Comparison of ENCODE assay signal across 23 cellular contexts in genomic region chr15:100945006-100945405, GRCh38.
"Had no signal": no experiment of that assay in that cellular context is flagged by ENCODE, and none has a peak within 500 bp of the region (broad histone marks: within the 10 kb centered on the region; RNA-seq: fewer than 3 reads in every experiment).

No MANE protein-coding gene starts in this region.

- H3K4me3 ChIP-seq: left ventricle myocardium inferior, sigmoid colon, smooth muscle cell, testis, uterus had no signal

- H3K27me3 ChIP-seq: sigmoid colon, testis, uterus had no signal

- H3K4me2 ChIP-seq: smooth muscle cell had no signal

- H3K4me1 ChIP-seq: sigmoid colon, testis, uterus had no signal

- H3K36me3 ChIP-seq: left ventricle myocardium inferior, sigmoid colon, uterus had no signal

- H3K9me3 ChIP-seq: sigmoid colon, testis, uterus had no signal

- ATAC-seq: activated T-cell treated with anti-CD3 and anti-CD28 coated beads, Interleukin-2, amount 50 U/mL, for 72 hours; natural killer cell had no signal

- DNase-seq: activated CD4-positive, alpha-beta memory T cell treated with anti-CD3 and anti-CD28 coated beads for 36 hours; activated CD4-positive, alpha-beta T cell treated with anti-CD3 and anti-CD28 coated beads for 48 hours; activated CD4-positive, CD25-positive, alpha-beta regulatory T cell; activated effector memory CD4-positive, alpha-beta T cell treated with Interleukin-2 at 50 U/mL for 16 hours; activated naive CD4-positive, alpha-beta T cell treated with anti-CD3 and anti-CD28 coated beads for 36 hours; activated naive CD8-positive, alpha-beta T cell treated with anti-CD3 and anti-CD28 coated beads, Interleukin-2, amount 10 ng/mL, durations not matched to agents 7 days and 5 days; activated T-cell treated with anti-CD3 and anti-CD28 coated beads, Interleukin-2, amount 50 U/mL, for 72 hours; amygdala; cerebellar nuclear complex; cortex of kidney; hypothalamus; left ventricle myocardium inferior; natural killer cell; retina; sigmoid colon; stimulated activated CD4-positive, alpha-beta T cell treated with anti-CD3 and anti-CD28 coated beads, Interleukin-15, amount 100 ng/mL, for 24 hours; stimulated activated CD8-positive, alpha-beta memory T cell treated with anti-CD3 and anti-CD28 coated beads, Interleukin-4, amount 100 ng/mL, for 48 hours; stimulated activated naive B cell treated with anti-CD40 and anti-IgM and Interleukin-4, amounts not matched to agents 10 μg/mL and 1 μg/mL and 100 μg/mL, for 72 hours; testis; uterus had no signal

- H3K27ac ChIP-seq: epithelial cell of prostate, left ventricle myocardium inferior, testis, uterus had no signal

- FAIRE-seq: frontal cortex had no signal
